14 cellular contexts compared by ENCODE assay signal in the genomic region with DNA sequence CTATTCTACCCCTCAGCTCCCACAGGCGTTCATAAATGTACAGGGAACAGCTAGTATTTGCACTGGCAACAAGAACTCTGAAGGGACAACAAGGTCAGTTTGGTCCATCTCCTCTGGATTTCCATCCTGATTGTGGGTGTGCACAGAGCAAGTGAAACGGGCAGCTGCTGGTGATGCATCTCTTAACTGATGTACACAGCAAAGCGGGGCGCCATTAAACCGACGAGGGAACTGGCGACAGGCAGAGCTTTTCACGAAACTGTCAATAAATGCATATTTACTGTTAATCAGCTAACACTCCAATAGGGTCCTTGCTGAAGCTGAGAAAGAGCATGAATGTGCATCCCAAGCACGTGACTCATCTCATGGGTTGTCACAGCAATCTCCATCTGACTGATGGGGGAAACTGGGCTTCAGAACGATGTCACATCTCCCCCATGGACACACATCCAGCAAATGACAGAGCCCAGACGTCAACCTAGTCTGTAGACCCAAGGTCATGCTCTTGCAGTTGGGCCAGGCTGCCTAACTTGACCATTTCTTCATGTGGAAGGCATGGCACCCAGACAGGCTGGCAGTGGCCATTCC. TPM values are rescaled to one million over a fixed set of nuclear protein-coding genes. Genes with fewer than 3 reads are reported as not detected.
A peak's percentile ranks its signal among the peaks of the same experiment; 100 is the strongest.
DNase-seq lines count a peak whose midpoint lies in the region; ATAC-seq and TF ChIP-seq lines count a peak whose summit lies in the region.
"Had no signal": no experiment of that assay in that cellular context is flagged by ENCODE, and none has a peak within 500 bp of the region (broad histone marks: within the 10 kb centered on the region; RNA-seq: fewer than 3 reads in every experiment).

No MANE protein-coding gene starts in this region.

- intact Hi-C loops in activated CD4-positive, alpha-beta memory T cell treated with anti-CD3 and anti-CD28 coated beads for 36 hours (cut with micrococcal nuclease) = loop anchor here (1.0 to 2.0 kb wide), 8 partner anchors 12 to 75 kb away; no protein-coding TSS in a partner anchor

- DNase-seq in activated naive CD4-positive, alpha-beta T cell treated with anti-CD3 and anti-CD28 coated beads, Interleukin-2, amount 50 U/mL, for 72 hours (ENCODE audit: low spot score in 2 of 2) = peak in 1 of 2 donors; percentile 41
- DNase-seq in activated naive CD4-positive, alpha-beta T cell treated with Interleukin-2 at 50 U/mL for 16 hours = no peak
- DNase-seq in activated CD4-positive, alpha-beta memory T cell treated with anti-CD3 and anti-CD28 coated beads for 36 hours = peak; percentile 76
- DNase-seq in kidney tubule cell (ENCODE audit: low spot score) (peak; percentile 17), substantia nigra (lab: John Stamatoyannopoulos, UW) (no peak), NCI-H510A treated with DMSO at 0.1 percent for 48 hours (lab: John Stamatoyannopoulos, UW) (no peak), GM13977 (ENCODE audit: low spot score) (no peak)
- DNase-seq: colonic mucosa, Kasumi-1, NCI-H1436, NCI-H345 had no signal

- peak overlapping the region in 1 of 2 donors; percentile 84 for H3K27ac Mint-ChIP-seq in activated naive CD4-positive, alpha-beta T cell treated with anti-CD3 and anti-CD28 coated beads, Interleukin-2, amount 50 U/mL, for 72 hours
- peak overlapping the region; percentile 92 for H3K27ac Mint-ChIP-seq in activated CD4-positive, alpha-beta memory T cell treated with anti-CD3 and anti-CD28 coated beads for 36 hours

- no peak overlapping the region for H3K4me3 Mint-ChIP-seq in activated CD4-positive, alpha-beta memory T cell treated with anti-CD3 and anti-CD28 coated beads for 36 hours

- in situ Hi-C loops in GM13977 (cut with MboI; ENCODE audit: low pct_unique_long_range_greater_than_20kb, low sequenced_read_pairs, unreplicated experiment) = no loop called here

- no peak for TF ChIP-seq CTCF in GM13977 (IDR thresholded peaks at IDR 0.05; ENCODE audit: extremely low read depth, insufficient read depth, missing control alignments)

- CTCF ChIA-PET in activated CD4-positive, alpha-beta memory T cell treated with anti-CD3 and anti-CD28 coated beads for 36 hours (lab: Charles Lee) = interaction anchor here (0.6 to 7.1 kb wide), 13 partner anchors 8 to 63 kb away, joined by 3 to 86 read pairs (median 12); no protein-coding TSS in a partner anchor

- POLR2A ChIA-PET in activated CD4-positive, alpha-beta memory T cell treated with anti-CD3 and anti-CD28 coated beads for 36 hours (lab: Charles Lee) = interaction anchor here (1.2 to 5.8 kb wide), 14 partner anchors 7 to 128 kb away, joined by 4 to 155 read pairs (median 21); a partner anchor contains a TSS

- no peaks in the 10 kb centered on the region for H3K27me3 Mint-ChIP-seq in activated CD4-positive, alpha-beta memory T cell treated with anti-CD3 and anti-CD28 coated beads for 36 hours

- peaks cover 90% of the 10 kb centered on the region for H3K4me1 Mint-ChIP-seq in activated CD4-positive, alpha-beta memory T cell treated with anti-CD3 and anti-CD28 coated beads for 36 hours (ENCODE audit: low read depth)

- peak overlapping the region; percentile 91 for H3K27ac ChIP-seq in substantia nigra (ENCODE audit: low read depth, low read length, poor library complexity, severe bottlenecking)
- H3K27ac ChIP-seq: colonic mucosa, thoracic aorta had no signal

- peaks cover 13 to 26% of the 10 kb centered on the region in 2 donors for H3K36me3 Mint-ChIP-seq in activated naive CD4-positive, alpha-beta T cell treated with anti-CD3 and anti-CD28 coated beads, Interleukin-2, amount 50 U/mL, for 72 hours
- H3K36me3 Mint-ChIP-seq in activated CD4-positive, alpha-beta memory T cell treated with anti-CD3 and anti-CD28 coated beads for 36 hours = peaks cover 37% of the 10 kb centered on the region

- H3K9me3 Mint-ChIP-seq in activated naive CD4-positive, alpha-beta T cell treated with anti-CD3 and anti-CD28 coated beads, Interleukin-2, amount 50 U/mL, for 72 hours = no peaks in the 10 kb centered on the region
- H3K9me3 Mint-ChIP-seq in activated CD4-positive, alpha-beta memory T cell treated with anti-CD3 and anti-CD28 coated beads for 36 hours = no peaks in the 10 kb centered on the region

- ATAC-seq in activated naive CD4-positive, alpha-beta T cell treated with anti-CD3 and anti-CD28 coated beads, Interleukin-2, amount 50 U/mL, for 72 hours = peak; percentile 34 to 56
- no peak for ATAC-seq in HG02759 (IDR thresholded peaks at IDR 0.05; ENCODE audit: unreplicated experiment)
- ATAC-seq: heart left ventricle had no signal

RNA-seq across cellular contexts. Expression of a gene that starts 54.2 kb away (rescaled TPM):
- 10 to 100 TPM in 1 of 2 donors, 1 to 10 TPM in 1; 6.1 to 11.8 TPM for total RNA-seq in activated naive CD4-positive, alpha-beta T cell treated with anti-CD3 and anti-CD28 coated beads, Interleukin-2, amount 50 U/mL, for 72 hours
- 10 to 100 TPM; 25.3 to 25.5 TPM for total RNA-seq in activated CD4-positive, alpha-beta memory T cell treated with anti-CD3 and anti-CD28 coated beads for 36 hours

Comparison
In these comparisons a context has a peak if more than half of its experiments do, and no peak if none do; other contexts are left out.
1. DNase-seq: peak in activated CD4-positive, alpha-beta memory T cell treated with anti-CD3 and anti-CD28 coated beads for 36 hours (single experiment) and kidney tubule cell (single experiment); none in activated naive CD4-positive, alpha-beta T cell treated with Interleukin-2 at 50 U/mL for 16 hours (single experiment), substantia nigra (0 of 49), NCI-H510A treated with DMSO at 0.1 percent for 48 hours (single experiment) and GM13977 (single experiment).